18 cellular contexts compared by ENCODE assay signal in genomic region chr1:186896211-186896610, GRCh38.
A peak's percentile ranks its signal among the peaks of the same experiment; 100 is the strongest.
DNase-seq lines count a peak whose midpoint lies in the region; ATAC-seq and TF ChIP-seq lines count a peak whose summit lies in the region.
"Had no signal": no experiment of that assay in that cellular context is flagged by ENCODE, and none has a peak within 500 bp of the region (broad histone marks: within the 10 kb centered on the region; RNA-seq: fewer than 3 reads in every experiment).

No MANE protein-coding gene starts in this region.

- ATAC-seq in Right ventricle myocardium inferior, result peak; percentile 71
- ATAC-seq in upper lobe of right lung, result no peak
- ATAC-seq in HG02678 (IDR thresholded peaks at IDR 0.05; ENCODE audit: unreplicated experiment), result no peak
- ATAC-seq: left lobe of liver, PC-3 had no signal

- H3K36me3 ChIP-seq in upper lobe of right lung, result no peaks in the 10 kb centered on the region

- H3K27ac ChIP-seq in epithelial cell of prostate, result peak overlapping the region; percentile 69
- no peak overlapping the region for H3K27ac ChIP-seq in upper lobe of right lung

- no peaks in the 10 kb centered on the region for H3K4me1 ChIP-seq in upper lobe of right lung

- no peak overlapping the region for H3K4me3 ChIP-seq in upper lobe of right lung

- H3K27me3 ChIP-seq in upper lobe of right lung, result no peaks in the 10 kb centered on the region

- intact Hi-C loops in Right ventricle myocardium inferior (cut with DNase I) (no loop called here), cardiac septum (cut with DNase I) (loop anchor here (10.0 kb wide), 1 partner anchor 211 kb away; the partner anchor contains the start of gene PTGS2), upper lobe of right lung (cut with DNase I) (no loop called here)

- DNase-seq in Right ventricle myocardium inferior (ENCODE audit: missing footprints), result no peak
- no peak for DNase-seq in cardiac septum (ENCODE audit: low spot score)
- no peak for DNase-seq in epithelial cell of prostate (ENCODE audit: low read depth, low spot score)
- peak; percentile 59 for DNase-seq in iris pigment epithelial cell (ENCODE audit: low read depth)
- no peak for DNase-seq in foreskin melanocyte
- DNase-seq in upper lobe of right lung, result no peak
- no peak for DNase-seq in NCI-H1930 (lab: John Stamatoyannopoulos, UW)
- DNase-seq: 8988T; activated effector memory CD4-positive, alpha-beta T cell treated with Interleukin-2 at 50 U/mL for 16 hours; anterior cingulate cortex; CD4-positive, alpha-beta T cell; hypothalamus; NCI-H2107; PC-3; stimulated activated CD4-positive, alpha-beta T cell treated with anti-CD3 and anti-CD28 coated beads, Interleukin-12 subunit alpha, Interleukin-12 subunit beta, amount 100 ng/mL, for 4 hours; stimulated activated naive CD4-positive, alpha-beta T cell had no signal

- no peak for TF ChIP-seq CTCF in upper lobe of right lung (IDR thresholded peaks at IDR 0.05)

- H3K9me3 ChIP-seq in upper lobe of right lung, result no peaks in the 10 kb centered on the region
